Comparison of ENCODE assay signal across 13 cellular contexts in genomic region chr20:8362457-8362856, GRCh38.
DNase-seq lines count a peak whose midpoint lies in the region; ATAC-seq, FAIRE-seq and TF ChIP-seq lines count a peak whose summit lies in the region.
"Had no signal": no experiment of that assay in that cellular context is flagged by ENCODE, and none has a peak within 500 bp of the region (broad histone marks: within the 10 kb centered on the region; RNA-seq: fewer than 3 reads in every experiment).

No MANE protein-coding gene starts in this region.

- intact Hi-C loops in HepG2 (cut with micrococcal nuclease; ENCODE audit: unreplicated experiment) (loop anchor here (10.0 kb wide), 1 partner anchor 108 kb away; no protein-coding TSS in a partner anchor), right lobe of liver (cut with DNase I) (no loop called here), prostate gland (cut with DNase I) (no loop called here), mammary epithelial cell (cut with micrococcal nuclease) (no loop called here)

- dilution Hi-C loops in mammary epithelial cell (cut with HindIII; ENCODE audit: low sequenced_read_pairs) = no loop called here

- no peak overlapping the region for H3K4me3 ChIP-seq in HepG2 (replicated peaks in 1 of 3; ENCODE audit: insufficient read depth in 1 of 3, low read depth in 2 of 3, low read length in 3 of 3)
- no peak overlapping the region for H3K4me3 ChIP-seq in right lobe of liver
- no peak overlapping the region for H3K4me3 ChIP-seq in NB4 (ENCODE audit: low read depth, low read length)
- no peak overlapping the region for H3K4me3 ChIP-seq in prostate gland
- H3K4me3 ChIP-seq in mammary epithelial cell (replicated peaks in 1 of 3; ENCODE audit: insufficient read depth in 1 of 3, low read depth in 2 of 3, low read length in 3 of 3) = no peak overlapping the region
- H3K4me3 ChIP-seq: BLaER1, HAP-1 had no signal

- H3K4me1 Mint-ChIP-seq in activated naive CD4-positive, alpha-beta T cell treated with anti-CD3 and anti-CD28 coated beads, Interleukin-2, amount 10 ng/mL, durations not matched to agents 7 days and 5 days = no peaks in the 10 kb centered on the region

- in situ Hi-C loops in HepG2 (cut with HindIII; ENCODE audit: extremely low pct_ligation_motif_present, low pct_unique_long_range_greater_than_20kb) = no loop called here
- in situ Hi-C loops in mammary epithelial cell (cut with MboI; ENCODE audit: low sequenced_read_pairs in 2 of 2) = no loop called here

- H2AFZ ChIP-seq in HepG2 (ENCODE audit: low read length) (no peak overlapping the region), mammary epithelial cell (ENCODE audit: low read depth, low read length) (no peak overlapping the region)

- CTCF ChIA-PET in HepG2 (lab: Yijun Ruan, JAX; ENCODE audit: low intra/inter-chr PET ratio, low total read pairs) (no interaction called here), mammary epithelial cell (lab: Charles Lee; ENCODE audit: low non-redundant PET) (no interaction called here)
- CTCF ChIA-PET in activated naive CD4-positive, alpha-beta T cell treated with anti-CD3 and anti-CD28 coated beads, Interleukin-2, amount 10 ng/mL, durations not matched to agents 7 days and 5 days (lab: Charles Lee) = no interaction called here

- H3K27ac ChIP-seq in HepG2 (ENCODE audit: extremely low read length, insufficient read depth, low read length) (no peak overlapping the region), right lobe of liver (no peak overlapping the region), prostate gland (no peak overlapping the region), mammary epithelial cell (ENCODE audit: insufficient read depth, low read depth, low read length) (no peak overlapping the region)
- H3K27ac ChIP-seq: BLaER1 had no signal

- H4K20me1 ChIP-seq in HepG2 (ENCODE audit: insufficient read depth, low read length) = no peaks in the 10 kb centered on the region
- no peaks in the 10 kb centered on the region for H4K20me1 ChIP-seq in mammary epithelial cell (ENCODE audit: insufficient read depth, low read length)

- H3K27me3 ChIP-seq in HepG2 (ENCODE audit: control insufficient read depth in 1 of 2, insufficient read depth in 2 of 2, low read length in 2 of 2) = no peaks in the 10 kb centered on the region
- no peaks in the 10 kb centered on the region for H3K27me3 ChIP-seq in right lobe of liver
- H3K27me3 ChIP-seq in prostate gland (replicated peaks; ENCODE audit: insufficient read depth) = no peaks in the 10 kb centered on the region
- no peaks in the 10 kb centered on the region for H3K27me3 ChIP-seq in mammary epithelial cell (ENCODE audit: insufficient read depth, low read length)
- H3K27me3 ChIP-seq: BLaER1 had no signal

- no peak for TF ChIP-seq POLR2A in HepG2 (IDR thresholded peaks at IDR 0.05; ENCODE audit: insufficient read depth in 1 of 2, low read depth in 2 of 2, low read length in 2 of 2)
- TF ChIP-seq POLR2A in right lobe of liver (IDR thresholded peaks at IDR 0.05) = no peak
- no peak for TF ChIP-seq POLR2A in NB4 (IDR thresholded peaks at IDR 0.05; ENCODE audit: extremely low read depth, insufficient read length)
- no peak for TF ChIP-seq POLR2A in prostate gland (IDR thresholded peaks at IDR 0.05)

- TF ChIP-seq RAD21 in HepG2 (CRISPR knock-in tag; IDR thresholded peaks at IDR 0.05) = no peak

- H3K9me3 ChIP-seq in HepG2 (ENCODE audit: low read length) (no peaks in the 10 kb centered on the region), right lobe of liver (no peaks in the 10 kb centered on the region), prostate gland (no peaks in the 10 kb centered on the region), mammary epithelial cell (replicated peaks; ENCODE audit: insufficient read depth, low read length) (no peaks in the 10 kb centered on the region)
- H3K9me3 ChIP-seq: BLaER1, HAP-1 had no signal

- POLR2A ChIA-PET in HepG2 (lab: Yijun Ruan, JAX) = no interaction called here

- H3K79me2 ChIP-seq in HepG2 (ENCODE audit: insufficient read depth, low read length) (peaks cover 22% of the 10 kb centered on the region), mammary epithelial cell (ENCODE audit: insufficient read depth, low read length) (no peaks in the 10 kb centered on the region)

- H3K4me2 ChIP-seq in HepG2 (ENCODE audit: low read depth, low read length) (no peak overlapping the region), mammary epithelial cell (ENCODE audit: insufficient read depth, low read depth, low read length) (no peak overlapping the region)
- H3K4me2 ChIP-seq: BLaER1 had no signal

- 96% methylated on average over 3 of the region's 3 CpGs for WGBS in HepG2 (ENCODE audit: low lambda C conversion rate)
- 50% methylated on average over 3 of the region's 3 CpGs for WGBS in right lobe of liver (ENCODE audit: insufficient coverage, low coverage, low lambda C conversion rate, missing lambda C conversion rate)
- 41% methylated on average over 3 of the region's 3 CpGs for WGBS in prostate gland
- 5% methylated on average over 3 of the region's 3 CpGs for WGBS in mammary epithelial cell (ENCODE audit: low coverage, missing lambda C conversion rate)

- no peaks in the 10 kb centered on the region for H3K27me3 Mint-ChIP-seq in activated naive CD4-positive, alpha-beta T cell treated with anti-CD3 and anti-CD28 coated beads, Interleukin-2, amount 10 ng/mL, durations not matched to agents 7 days and 5 days

- no peaks in the 10 kb centered on the region for H3K36me3 Mint-ChIP-seq in activated naive CD4-positive, alpha-beta T cell treated with anti-CD3 and anti-CD28 coated beads, Interleukin-2, amount 10 ng/mL, durations not matched to agents 7 days and 5 days

- H3K36me3 ChIP-seq in HepG2 (replicated peaks in 1 of 2; ENCODE audit: control insufficient read depth in 1 of 2, insufficient read depth in 2 of 2, low read length in 2 of 2) = peaks cover 2% of the 10 kb centered on the region in 2 experiments; a peak in 2 of 5 replicates
- no peaks in the 10 kb centered on the region for H3K36me3 ChIP-seq in right lobe of liver
- H3K36me3 ChIP-seq in prostate gland = no peaks in the 10 kb centered on the region
- H3K36me3 ChIP-seq in mammary epithelial cell (ENCODE audit: insufficient read depth, low read length) = no peaks in the 10 kb centered on the region
- H3K36me3 ChIP-seq: BLaER1, HAP-1 had no signal

- BruUV-seq in HepG2 (replicated peaks; lab: Mats Ljungman, UMichigan) = no TSS peak
- BruUV-seq in mammary epithelial cell (replicated peaks; lab: Mats Ljungman, UMichigan) = no TSS peak

- H3K9ac ChIP-seq in HepG2 (ENCODE audit: insufficient read depth, low read depth, low read length) (no peak overlapping the region), mammary epithelial cell (ENCODE audit: insufficient read depth, low read length) (no peak overlapping the region)
- H3K9ac ChIP-seq: BLaER1 had no signal

- no peak overlapping the region for H3K4me3 Mint-ChIP-seq in activated naive CD4-positive, alpha-beta T cell treated with anti-CD3 and anti-CD28 coated beads, Interleukin-2, amount 10 ng/mL, durations not matched to agents 7 days and 5 days

- H3K27ac Mint-ChIP-seq in activated naive CD4-positive, alpha-beta T cell treated with anti-CD3 and anti-CD28 coated beads, Interleukin-2, amount 10 ng/mL, durations not matched to agents 7 days and 5 days = no peak overlapping the region

- FAIRE-seq in HepG2 (lab: Jason Lieb, UNC) = no peak
- FAIRE-seq: H1 had no signal

- TF ChIP-seq EP300 in HepG2 (IDR thresholded peaks at IDR 0.05; ENCODE audit: low read depth in 2 of 2, low read length in 2 of 2) (no peak), HepG2 (CRISPR knock-in tag; IDR thresholded peaks at IDR 0.05; ENCODE audit: borderline replicate concordance) (no peak)

- no peak for TF ChIP-seq CTCF in HepG2 (CRISPR knock-in tag; IDR thresholded peaks at IDR 0.05)
- no peak for TF ChIP-seq CTCF in right lobe of liver (IDR thresholded peaks at IDR 0.05)
- TF ChIP-seq CTCF in NB4 (IDR thresholded peaks at IDR 0.05; ENCODE audit: low read depth, low read length) = no peak
- no peak for TF ChIP-seq CTCF in prostate gland (IDR thresholded peaks at IDR 0.05)
- no peak for TF ChIP-seq CTCF in mammary epithelial cell (conservative IDR thresholded peaks at IDR 0.05 in 1 of 2, IDR thresholded peaks at IDR 0.05 in 1 of 2; ENCODE audit: extremely low read depth in 1 of 2, insufficient read depth in 1 of 2, low read depth in 1 of 2, low read length in 2 of 2)

- H3K4me1 ChIP-seq in HepG2 (ENCODE audit: insufficient read depth, low read length) (peaks cover 48% of the 10 kb centered on the region), right lobe of liver (no peaks in the 10 kb centered on the region), prostate gland (replicated peaks) (no peaks in the 10 kb centered on the region), mammary epithelial cell (ENCODE audit: insufficient read depth, low read length) (no peaks in the 10 kb centered on the region)
- H3K4me1 ChIP-seq: HAP-1 had no signal

- ATAC-seq in HepG2 = no peak
- ATAC-seq in right lobe of liver = no peak

- DNase-seq in HepG2 (ENCODE audit: low spot score) = no peak
- DNase-seq in right lobe of liver = no peak
- DNase-seq in NB4 (ENCODE audit: low read depth) = peak; percentile 15
- DNase-seq in prostate gland (ENCODE audit: low spot score) = peak; percentile 47
- no peak for DNase-seq in mammary epithelial cell
- no peak for DNase-seq in activated naive CD4-positive, alpha-beta T cell treated with anti-CD3 and anti-CD28 coated beads, Interleukin-2, amount 10 ng/mL, durations not matched to agents 7 days and 5 days
- no peak for DNase-seq in RPMI8226
- DNase-seq: 8988T, DMS53, GF-D8 had no signal

- H3K9me3 Mint-ChIP-seq in activated naive CD4-positive, alpha-beta T cell treated with anti-CD3 and anti-CD28 coated beads, Interleukin-2, amount 10 ng/mL, durations not matched to agents 7 days and 5 days = no peaks in the 10 kb centered on the region

TF ChIP-seq in HepG2, 621 proteins besides CTCF, POLR2A, EP300 and RAD21:
- peak; percentile 67 for TF ChIP-seq ELF3 (CRISPR knock-in tag; IDR thresholded peaks at IDR 0.05)
- TF ChIP-seq HOXA5 (CRISPR knock-in tag; IDR thresholded peaks at IDR 0.05) = no peak
- no peak for TF ChIP-seq ZFYVE20 (CRISPR knock-in tag; IDR thresholded peaks at IDR 0.05; ENCODE audit: borderline replicate concordance, low read depth)
- TF ChIP-seq CEBPG (CRISPR knock-in tag; IDR thresholded peaks at IDR 0.05) = peak; percentile 56; the same call in 1 of the 2 replicates
- TF ChIP-seq CEBPB (IDR thresholded peaks at IDR 0.05; ENCODE audit: borderline replicate concordance, low read depth, low read length) = peak; percentile 85
TF ChIP-seq in HepG2: peak in this region for 3.

Comparison
In these comparisons a context has a peak if more than half of its experiments do, and no peak if none do; other contexts are left out.
1. DNase-seq: peak in NB4 (single experiment) and prostate gland (single experiment); none in HepG2 (single experiment), right lobe of liver (0 of 3), mammary epithelial cell (single experiment), activated naive CD4-positive, alpha-beta T cell treated with anti-CD3 and anti-CD28 coated beads, Interleukin-2, amount 10 ng/mL, durations not matched to agents 7 days and 5 days (single experiment) and RPMI8226 (single experiment).